ENCODE assay signal across 7 cellular contexts in genomic region chr6:43627008-43627825, GRCh38. TPM values are rescaled to one million over a fixed set of nuclear protein-coding genes. Genes with fewer than 3 reads are reported as not detected.
DNase-seq lines count a peak whose midpoint lies in the region; ATAC-seq and TF ChIP-seq lines count a peak whose summit lies in the region.

No MANE protein-coding gene starts in this region.

- peaks cover 36% of the 10 kb centered on the region; the same call in 1 of the 2 replicates for H3K36me3 ChIP-seq in Loucy (ENCODE audit: insufficient read depth, low read length)
- no peaks in the 10 kb centered on the region for H3K36me3 ChIP-seq in neural cell (ENCODE audit: insufficient read depth, low read length)

- H3K4me3 ChIP-seq in Loucy (ENCODE audit: low read length, poor library complexity, severe bottlenecking) (peak overlapping the region; percentile 86), fibroblast of pulmonary artery (replicated peaks; ENCODE audit: low read depth, low read length) (peak overlapping the region; percentile 98), neural cell (ENCODE audit: low read length) (peak overlapping the region; percentile 7)

- H3K4me1 ChIP-seq in Loucy (ENCODE audit: insufficient read depth, low read length, poor library complexity, severe bottlenecking): peaks cover 27% of the 10 kb centered on the region

- peak overlapping the region; percentile 77 for H3K4me2 ChIP-seq in Loucy (ENCODE audit: low read depth, low read length, poor library complexity, severe bottlenecking)
- H3K4me2 ChIP-seq in neural cell (ENCODE audit: low read length): no peak overlapping the region

- no peak for TF ChIP-seq RAD21 in neural cell (conservative IDR thresholded peaks at IDR 0.05)

- H3K9me3 ChIP-seq in Loucy (ENCODE audit: insufficient read depth, low read depth, low read length) (no peaks in the 10 kb centered on the region), neural cell (ENCODE audit: low read length) (no peaks in the 10 kb centered on the region)

- H4K20me1 ChIP-seq in Loucy (ENCODE audit: insufficient read depth, low read length, poor library complexity, severe bottlenecking): peaks cover 10% of the 10 kb centered on the region
- no peaks in the 10 kb centered on the region for H4K20me1 ChIP-seq in neural cell (ENCODE audit: insufficient read depth)

- no peak for TF ChIP-seq CTCF in Loucy (conservative IDR thresholded peaks at IDR 0.05; ENCODE audit: low read length)
- TF ChIP-seq CTCF in fibroblast of pulmonary artery (IDR thresholded peaks at IDR 0.05; ENCODE audit: low read length, missing control alignments): no peak
- no peak for TF ChIP-seq CTCF in neural cell (IDR thresholded peaks at IDR 0.05; ENCODE audit: poor library complexity, severe bottlenecking)

- no peaks in the 10 kb centered on the region for H3F3A ChIP-seq in Loucy (ENCODE audit: low read depth)
- no peaks in the 10 kb centered on the region for H3F3A ChIP-seq in neural cell (ENCODE audit: insufficient read depth, low read length, poor library complexity, severe bottlenecking)

- H3K9ac ChIP-seq in Loucy (ENCODE audit: low read depth, low read length, poor library complexity, severe bottlenecking): peak overlapping the region; percentile 81
- no peak overlapping the region for H3K9ac ChIP-seq in neural cell (ENCODE audit: low read length)

- H3K79me2 ChIP-seq in Loucy (ENCODE audit: insufficient read depth, low read length): peaks cover 36% of the 10 kb centered on the region
- H3K79me2 ChIP-seq in neural cell (replicated peaks; ENCODE audit: insufficient read depth, low read length): peaks cover 9% of the 10 kb centered on the region

- H3K27me3 ChIP-seq in Loucy (ENCODE audit: insufficient read depth, low read length, poor library complexity, severe bottlenecking) (no peaks in the 10 kb centered on the region), neural cell (ENCODE audit: insufficient read depth, low read depth, low read length) (no peaks in the 10 kb centered on the region)

- no peak overlapping the region for H3K27ac ChIP-seq in neural cell (ENCODE audit: low read length)

- no peak for ATAC-seq in HG03342 (IDR thresholded peaks at IDR 0.05; ENCODE audit: unreplicated experiment)
- no peak for ATAC-seq in GM21737 (IDR thresholded peaks at IDR 0.05; ENCODE audit: unreplicated experiment)

- H2AFZ ChIP-seq in Loucy (ENCODE audit: low read length): no peak overlapping the region
- no peak overlapping the region for H2AFZ ChIP-seq in neural cell (ENCODE audit: low read depth, low read length)

- H3K9me2 ChIP-seq in Loucy (replicated peaks; ENCODE audit: low read depth, low read length): no peaks in the 10 kb centered on the region
- H3K9me2 ChIP-seq in neural cell (ENCODE audit: insufficient read depth, low read length): no peaks in the 10 kb centered on the region

- TF ChIP-seq EP300 in neural cell (conservative IDR thresholded peaks at IDR 0.05; ENCODE audit: poor library complexity, severe bottlenecking): no peak

- DNase-seq in EH (ENCODE audit: low read depth) (peak; percentile 98), UCSD-AML1 (lab: John Stamatoyannopoulos, UW; ENCODE audit: unreplicated experiment) (peak; percentile 54), fibroblast of pulmonary artery (ENCODE audit: low read depth) (peak; percentile 97)

TF ChIP-seq in neural cell, 6 proteins besides CTCF, POLR2A, EP300 and RAD21:
- TF ChIP-seq TAF1 (IDR thresholded peaks at IDR 0.05; ENCODE audit: low read depth): no peak
- TF ChIP-seq MXI1 (conservative IDR thresholded peaks at IDR 0.05; ENCODE audit: poor library complexity, severe bottlenecking): no peak
- no peak for TF ChIP-seq POLR2AphosphoS5 (IDR thresholded peaks at IDR 0.05)
- TF ChIP-seq REST (IDR thresholded peaks at IDR 0.05; ENCODE audit: borderline replicate concordance): no peak
- TF ChIP-seq SMC3 (conservative IDR thresholded peaks at IDR 0.05; ENCODE audit: poor library complexity): no peak
- no peak for TF ChIP-seq EZH2 (IDR thresholded peaks at IDR 0.05; ENCODE audit: borderline replicate concordance, insufficient read depth, low read length, poor library complexity, severe bottlenecking)

RNA-seq across cellular contexts. Expression of gene GTPBP2, which starts 1.8 kb away (rescaled TPM):
- polyA plus RNA-seq in neural cell: 103 and 117 TPM in 2 replicates
- 50.9 and 51.4 TPM in 2 replicates for polyA minus RNA-seq in neural cell

RNA-seq across cellular contexts. Expression of gene MAD2L1BP, which starts 8.4 kb away (rescaled TPM):
- 43.2 and 64.2 TPM in 2 replicates for polyA plus RNA-seq in neural cell
- 54.2 and 54.3 TPM in 2 replicates for polyA minus RNA-seq in neural cell

RNA-seq across cellular contexts. Expression of gene RSPH9, which starts 17.6 kb away (rescaled TPM):
- 0.88 and 1.8 TPM in 2 replicates for polyA plus RNA-seq in neural cell
- polyA minus RNA-seq in neural cell: 0.49 and 0.69 TPM in 2 replicates

RNA-seq across cellular contexts. Expression of gene POLH, which starts 51.2 kb away (rescaled TPM):
- polyA plus RNA-seq in neural cell: 6.5 and 9.1 TPM in 2 replicates
- polyA minus RNA-seq in neural cell: 14.6 and 15.4 TPM in 2 replicates

RNA-seq across cellular contexts. Expression of gene XPO5, which starts 51.4 kb away (rescaled TPM):
- polyA plus RNA-seq in neural cell: 28.5 and 36.0 TPM in 2 replicates
- polyA minus RNA-seq in neural cell: 50.1 and 52.3 TPM in 2 replicates

Comparison
In these comparisons a context has a peak if more than half of its experiments do, and no peak if none do; other contexts are left out.
1. H3K4me3 ChIP-seq: peak in every context shown above with its lines; median percentile 98 in fibroblast of pulmonary artery; 86 in Loucy; 7 in neural cell.